Comparison of ENCODE assay signal across 1 cellular context in the genomic region with DNA sequence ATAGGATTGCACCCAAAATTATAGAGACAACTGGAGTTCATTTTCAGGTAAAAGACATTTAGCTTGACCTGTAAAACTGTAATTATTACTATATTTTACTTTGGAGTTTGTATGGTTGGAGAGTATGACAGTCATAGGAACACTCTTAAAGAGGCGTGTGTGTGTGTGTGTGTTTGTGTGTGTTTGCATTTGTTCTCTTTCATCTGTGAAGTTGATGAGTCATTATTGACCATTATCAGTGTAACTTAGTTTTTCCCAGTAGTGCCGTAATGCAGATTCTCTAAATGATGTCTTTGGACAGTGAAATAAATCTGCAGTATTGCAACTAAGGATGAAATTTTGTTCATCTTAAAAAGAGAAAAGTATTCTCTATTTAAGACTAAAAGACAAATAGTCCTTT.
A peak's percentile ranks its signal among the peaks of the same experiment; 100 is the strongest.
TF ChIP-seq lines count a peak whose summit lies in the region.

No MANE protein-coding gene starts in this region.

TF ChIP-seq in HepG2, 621 proteins besides CTCF, POLR2A, EP300 and RAD21 (continued from another document):
- TF ChIP-seq ZNF839 (CRISPR knock-in tag; IDR thresholded peaks at IDR 0.05; ENCODE audit: borderline replicate concordance) (no peak), TMF1 (CRISPR knock-in tag; IDR thresholded peaks at IDR 0.05; ENCODE audit: low read depth) (no peak), SAP130 (CRISPR knock-in tag; IDR thresholded peaks at IDR 0.05; ENCODE audit: low read depth) (peak; percentile 68), SOX5 (CRISPR knock-in tag; IDR thresholded peaks at IDR 0.05; ENCODE audit: borderline replicate concordance) (peak; percentile 24; the same call in 1 of the 2 replicates), NCOA2 (CRISPR knock-in tag; IDR thresholded peaks at IDR 0.05) (0 out of 2 replicates have a peak, but pooled peaks have one; percentile 20), MAFF (IDR thresholded peaks at IDR 0.05; ENCODE audit: low read depth, low read length) (0 out of 2 replicates have a peak, but pooled peaks have one; percentile 43), FOXA1 (IDR thresholded peaks at IDR 0.05) (0 out of 2 replicates have a peak, but pooled peaks have one; percentile 20), FOXA1 (CRISPR knock-in tag; IDR thresholded peaks at IDR 0.05) (peak; percentile 49), ZNF562 (CRISPR knock-in tag; IDR thresholded peaks at IDR 0.05; ENCODE audit: borderline replicate concordance) (no peak), FOSL1 (CRISPR knock-in tag; IDR thresholded peaks at IDR 0.05; ENCODE audit: borderline replicate concordance) (peak; percentile 58; the same call in 1 of the 2 replicates), RFX5 (IDR thresholded peaks at IDR 0.05; ENCODE audit: low read depth, low read length) (no peak), ZNF75D (CRISPR knock-in tag; IDR thresholded peaks at IDR 0.05; ENCODE audit: borderline replicate concordance) (no peak), TCF7 (IDR thresholded peaks at IDR 0.05; ENCODE audit: low read depth) (peak; percentile 77), FOXA3 (CRISPR knock-in tag; IDR thresholded peaks at IDR 0.05) (peak; percentile 79), FOXP1 (IDR thresholded peaks at IDR 0.05) (no peak), FOXP1 (CRISPR knock-in tag; IDR thresholded peaks at IDR 0.05) (peak; percentile 32; the same call in 1 of the 2 replicates), NFE2 (CRISPR knock-in tag; IDR thresholded peaks at IDR 0.05) (0 out of 2 replicates have a peak, but pooled peaks have one; percentile 41), FOSL2 (CRISPR knock-in tag; IDR thresholded peaks at IDR 0.05) (peak; percentile 88), HMG20A (CRISPR knock-in tag; IDR thresholded peaks at IDR 0.05; ENCODE audit: borderline replicate concordance) (peak; percentile 32; the same call in 1 of the 2 replicates), KDM2A (CRISPR knock-in tag; IDR thresholded peaks at IDR 0.05; ENCODE audit: borderline replicate concordance, low read depth) (no peak), RARA (CRISPR knock-in tag; IDR thresholded peaks at IDR 0.05) (peak; percentile 24; the same call in 1 of the 2 replicates), GATAD2A (CRISPR knock-in tag; IDR thresholded peaks at IDR 0.05) (peak; percentile 50; the same call in 1 of the 2 replicates), ZNF773 (CRISPR knock-in tag; IDR thresholded peaks at IDR 0.05; ENCODE audit: borderline replicate concordance) (no peak)
- TF ChIP-seq, protein P1, sequence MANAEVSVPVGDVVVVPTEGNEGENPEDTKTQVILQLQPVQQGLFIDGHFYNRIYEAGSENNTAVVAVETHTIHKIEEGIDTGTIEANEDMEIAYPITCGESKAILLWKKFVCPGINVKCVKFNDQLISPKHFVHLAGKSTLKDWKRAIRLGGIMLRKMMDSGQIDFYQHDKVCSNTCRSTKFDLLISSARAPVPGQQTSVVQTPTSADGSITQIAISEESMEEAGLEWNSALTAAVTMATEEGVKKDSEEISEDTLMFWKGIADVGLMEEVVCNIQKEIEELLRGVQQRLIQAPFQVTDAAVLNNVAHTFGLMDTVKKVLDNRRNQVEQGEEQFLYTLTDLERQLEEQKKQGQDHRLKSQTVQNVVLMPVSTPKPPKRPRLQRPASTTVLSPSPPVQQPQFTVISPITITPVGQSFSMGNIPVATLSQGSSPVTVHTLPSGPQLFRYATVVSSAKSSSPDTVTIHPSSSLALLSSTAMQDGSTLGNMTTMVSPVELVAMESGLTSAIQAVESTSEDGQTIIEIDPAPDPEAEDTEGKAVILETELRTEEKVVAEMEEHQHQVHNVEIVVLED (CRISPR knock-in tag; IDR thresholded peaks at IDR 0.05; ENCODE audit: borderline replicate concordance): no peak
- TF ChIP-seq, protein P2, sequence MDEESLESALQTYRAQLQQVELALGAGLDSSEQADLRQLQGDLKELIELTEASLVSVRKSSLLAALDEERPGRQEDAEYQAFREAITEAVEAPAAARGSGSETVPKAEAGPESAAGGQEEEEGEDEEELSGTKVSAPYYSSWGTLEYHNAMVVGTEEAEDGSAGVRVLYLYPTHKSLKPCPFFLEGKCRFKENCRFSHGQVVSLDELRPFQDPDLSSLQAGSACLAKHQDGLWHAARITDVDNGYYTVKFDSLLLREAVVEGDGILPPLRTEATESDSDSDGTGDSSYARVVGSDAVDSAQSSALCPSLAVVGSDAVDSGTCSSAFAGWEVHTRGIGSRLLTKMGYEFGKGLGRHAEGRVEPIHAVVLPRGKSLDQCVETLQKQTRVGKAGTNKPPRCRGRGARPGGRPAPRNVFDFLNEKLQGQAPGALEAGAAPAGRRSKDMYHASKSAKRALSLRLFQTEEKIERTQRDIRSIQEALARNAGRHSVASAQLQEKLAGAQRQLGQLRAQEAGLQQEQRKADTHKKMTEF (CRISPR knock-in tag; IDR thresholded peaks at IDR 0.05): 0 out of 2 replicates have a peak, but pooled peaks have one; percentile 26
- TF ChIP-seq, protein P3, sequence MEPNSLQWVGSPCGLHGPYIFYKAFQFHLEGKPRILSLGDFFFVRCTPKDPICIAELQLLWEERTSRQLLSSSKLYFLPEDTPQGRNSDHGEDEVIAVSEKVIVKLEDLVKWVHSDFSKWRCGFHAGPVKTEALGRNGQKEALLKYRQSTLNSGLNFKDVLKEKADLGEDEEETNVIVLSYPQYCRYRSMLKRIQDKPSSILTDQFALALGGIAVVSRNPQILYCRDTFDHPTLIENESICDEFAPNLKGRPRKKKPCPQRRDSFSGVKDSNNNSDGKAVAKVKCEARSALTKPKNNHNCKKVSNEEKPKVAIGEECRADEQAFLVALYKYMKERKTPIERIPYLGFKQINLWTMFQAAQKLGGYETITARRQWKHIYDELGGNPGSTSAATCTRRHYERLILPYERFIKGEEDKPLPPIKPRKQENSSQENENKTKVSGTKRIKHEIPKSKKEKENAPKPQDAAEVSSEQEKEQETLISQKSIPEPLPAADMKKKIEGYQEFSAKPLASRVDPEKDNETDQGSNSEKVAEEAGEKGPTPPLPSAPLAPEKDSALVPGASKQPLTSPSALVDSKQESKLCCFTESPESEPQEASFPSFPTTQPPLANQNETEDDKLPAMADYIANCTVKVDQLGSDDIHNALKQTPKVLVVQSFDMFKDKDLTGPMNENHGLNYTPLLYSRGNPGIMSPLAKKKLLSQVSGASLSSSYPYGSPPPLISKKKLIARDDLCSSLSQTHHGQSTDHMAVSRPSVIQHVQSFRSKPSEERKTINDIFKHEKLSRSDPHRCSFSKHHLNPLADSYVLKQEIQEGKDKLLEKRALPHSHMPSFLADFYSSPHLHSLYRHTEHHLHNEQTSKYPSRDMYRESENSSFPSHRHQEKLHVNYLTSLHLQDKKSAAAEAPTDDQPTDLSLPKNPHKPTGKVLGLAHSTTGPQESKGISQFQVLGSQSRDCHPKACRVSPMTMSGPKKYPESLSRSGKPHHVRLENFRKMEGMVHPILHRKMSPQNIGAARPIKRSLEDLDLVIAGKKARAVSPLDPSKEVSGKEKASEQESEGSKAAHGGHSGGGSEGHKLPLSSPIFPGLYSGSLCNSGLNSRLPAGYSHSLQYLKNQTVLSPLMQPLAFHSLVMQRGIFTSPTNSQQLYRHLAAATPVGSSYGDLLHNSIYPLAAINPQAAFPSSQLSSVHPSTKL (CRISPR knock-in tag; IDR thresholded peaks at IDR 0.05): peak; percentile 69
- TF ChIP-seq, protein P4, sequence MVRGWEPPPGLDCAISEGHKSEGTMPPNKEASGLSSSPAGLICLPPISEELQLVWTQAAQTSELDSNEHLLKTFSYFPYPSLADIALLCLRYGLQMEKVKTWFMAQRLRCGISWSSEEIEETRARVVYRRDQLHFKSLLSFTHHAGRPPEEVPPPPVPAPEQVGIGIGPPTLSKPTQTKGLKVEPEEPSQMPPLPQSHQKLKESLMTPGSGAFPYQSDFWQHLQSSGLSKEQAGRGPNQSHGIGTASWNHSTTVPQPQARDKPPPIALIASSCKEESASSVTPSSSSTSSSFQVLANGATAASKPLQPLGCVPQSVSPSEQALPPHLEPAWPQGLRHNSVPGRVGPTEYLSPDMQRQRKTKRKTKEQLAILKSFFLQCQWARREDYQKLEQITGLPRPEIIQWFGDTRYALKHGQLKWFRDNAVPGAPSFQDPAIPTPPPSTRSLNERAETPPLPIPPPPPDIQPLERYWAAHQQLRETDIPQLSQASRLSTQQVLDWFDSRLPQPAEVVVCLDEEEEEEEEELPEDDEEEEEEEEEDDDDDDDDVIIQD (CRISPR knock-in tag; IDR thresholded peaks at IDR 0.05; ENCODE audit: low read depth): peak; percentile 66; the same call in 1 of the 2 replicates
- TF ChIP-seq, protein P5, sequence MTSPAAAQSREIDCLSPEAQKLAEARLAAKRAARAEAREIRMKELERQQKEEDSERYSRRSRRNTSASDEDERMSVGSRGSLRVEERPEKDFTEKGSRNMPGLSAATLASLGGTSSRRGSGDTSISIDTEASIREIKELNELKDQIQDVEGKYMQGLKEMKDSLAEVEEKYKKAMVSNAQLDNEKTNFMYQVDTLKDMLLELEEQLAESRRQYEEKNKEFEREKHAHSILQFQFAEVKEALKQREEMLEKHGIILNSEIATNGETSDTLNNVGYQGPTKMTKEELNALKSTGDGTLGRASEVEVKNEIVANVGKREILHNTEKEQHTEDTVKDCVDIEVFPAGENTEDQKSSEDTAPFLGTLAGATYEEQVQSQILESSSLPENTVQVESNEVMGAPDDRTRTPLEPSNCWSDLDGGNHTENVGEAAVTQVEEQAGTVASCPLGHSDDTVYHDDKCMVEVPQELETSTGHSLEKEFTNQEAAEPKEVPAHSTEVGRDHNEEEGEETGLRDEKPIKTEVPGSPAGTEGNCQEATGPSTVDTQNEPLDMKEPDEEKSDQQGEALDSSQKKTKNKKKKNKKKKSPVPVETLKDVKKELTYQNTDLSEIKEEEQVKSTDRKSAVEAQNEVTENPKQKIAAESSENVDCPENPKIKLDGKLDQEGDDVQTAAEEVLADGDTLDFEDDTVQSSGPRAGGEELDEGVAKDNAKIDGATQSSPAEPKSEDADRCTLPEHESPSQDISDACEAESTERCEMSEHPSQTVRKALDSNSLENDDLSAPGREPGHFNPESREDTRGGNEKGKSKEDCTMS (CRISPR knock-in tag; conservative IDR thresholded peaks at IDR 0.05): no peak
TF ChIP-seq in HepG2: peak in this region for 23.
